In genomic region chr6:13229205-13230085, GRCh38 we compare ENCODE assay signal across 8 cellular contexts.
A peak's percentile ranks its signal among the peaks of the same experiment; 100 is the strongest.
DNase-seq lines count a peak whose midpoint lies in the region; ATAC-seq and TF ChIP-seq lines count a peak whose summit lies in the region.

No MANE protein-coding gene starts in this region.

- no peaks in the 10 kb centered on the region for H3K9me3 ChIP-seq in gastrocnemius medialis

- TF ChIP-seq CTCF in GM12872 (IDR thresholded peaks at IDR 0.05; ENCODE audit: insufficient read depth, low read depth, low read length) = peak; percentile 74
- TF ChIP-seq CTCF in gastrocnemius medialis (IDR thresholded peaks at IDR 0.05 in 4 of 5, conservative IDR thresholded peaks at IDR 0.05 in 1 of 5) = no peak

- in situ Hi-C loops in gastrocnemius medialis (cut with MboI; ENCODE audit: low sequenced_read_pairs in 4 of 4) = no loop called here

- H3K4me3 ChIP-seq in gastrocnemius medialis = no peak overlapping the region

- H3K4me1 ChIP-seq in gastrocnemius medialis = no peaks in the 10 kb centered on the region

- no peaks in the 10 kb centered on the region for H3K36me3 ChIP-seq in gastrocnemius medialis

- no peak for TF ChIP-seq POLR2A in gastrocnemius medialis (IDR thresholded peaks at IDR 0.05)

- DNase-seq in activated T-cell treated with anti-CD3 and anti-CD28 coated beads, Interleukin-2, amount 50 U/mL, for 48 hours = peak; percentile 39 to 49
- DNase-seq in stimulated activated CD8-positive, alpha-beta memory T cell treated with anti-CD3 and anti-CD28 coated beads, Interleukin-4, amount 100 ng/mL, for 24 hours (ENCODE audit: low read depth) = peak; percentile 17
- DNase-seq in gastrocnemius medialis (no peak), glomerular visceral epithelial cell (ENCODE audit: extremely low spot score) (no peak)
- no peak for DNase-seq in effector CD4-positive, alpha-beta T cell

- ATAC-seq in GM19438 (IDR thresholded peaks at IDR 0.05; ENCODE audit: low read depth, unreplicated experiment) (peak; percentile 88), HG03439 (IDR thresholded peaks at IDR 0.05; ENCODE audit: unreplicated experiment) (peak; percentile 59), gastrocnemius medialis (no peak)

- H3K27ac ChIP-seq in gastrocnemius medialis = no peak overlapping the region

- intact Hi-C loops in gastrocnemius medialis (cut with DNase I; ENCODE audit: low total_unique reads) = no loop called here

- no peaks in the 10 kb centered on the region for H3K27me3 ChIP-seq in gastrocnemius medialis

Comparison
In these comparisons a context has a peak if more than half of its experiments do, and no peak if none do; other contexts are left out.
1. ATAC-seq: peak in GM19438 (single experiment) and HG03439 (single experiment); none in gastrocnemius medialis (0 of 2).
2. DNase-seq: peak in activated T-cell treated with anti-CD3 and anti-CD28 coated beads, Interleukin-2, amount 50 U/mL, for 48 hours (2 of 2) and stimulated activated CD8-positive, alpha-beta memory T cell treated with anti-CD3 and anti-CD28 coated beads, Interleukin-4, amount 100 ng/mL, for 24 hours (single experiment); none in gastrocnemius medialis (0 of 2), glomerular visceral epithelial cell (single experiment) and effector CD4-positive, alpha-beta T cell (single experiment).